Comparison of ENCODE assay signal across 10 cellular contexts in the genomic region with DNA sequence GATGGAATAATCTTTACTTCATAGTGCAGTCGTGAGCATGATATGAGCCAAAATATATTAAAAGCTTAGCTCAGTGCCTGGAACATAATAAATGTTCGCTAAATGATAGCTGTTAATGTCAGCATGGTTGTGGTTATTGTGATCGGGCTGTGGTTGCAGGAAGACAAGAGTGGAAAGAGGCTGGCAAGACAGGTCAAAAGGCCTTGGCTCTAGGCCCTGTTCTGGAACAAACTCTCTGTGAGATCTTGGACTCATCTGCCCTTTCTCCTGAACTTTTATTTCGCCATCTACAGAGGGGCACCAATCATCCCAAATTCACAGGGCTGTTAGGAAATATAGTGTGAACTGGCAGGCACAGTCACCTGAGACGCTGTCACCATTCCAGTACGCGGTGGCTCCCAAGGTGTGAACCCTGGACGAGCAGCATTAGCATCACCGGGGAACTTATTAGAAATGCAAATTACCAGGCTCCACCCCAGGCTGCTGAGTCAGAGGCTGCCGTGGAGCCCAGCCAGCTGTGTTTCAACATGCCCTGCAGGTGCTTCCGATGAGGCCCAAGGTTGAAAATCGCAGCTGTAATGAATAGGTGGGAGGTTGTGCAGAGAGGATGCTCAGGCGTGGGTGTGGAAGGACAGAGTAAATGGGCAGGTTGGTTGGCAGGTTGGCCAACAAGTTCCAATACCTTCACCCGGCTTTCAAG. TPM values are rescaled to one million over a fixed set of nuclear protein-coding genes. Genes with fewer than 3 reads are reported as not detected.
A peak's percentile ranks its signal among the peaks of the same experiment; 100 is the strongest.
DNase-seq lines count a peak whose midpoint lies in the region; ATAC-seq, FAIRE-seq and TF ChIP-seq lines count a peak whose summit lies in the region.
"Had no signal": no experiment of that assay in that cellular context is flagged by ENCODE, and none has a peak within 500 bp of the region (broad histone marks: within the 10 kb centered on the region; RNA-seq: fewer than 3 reads in every experiment).

No MANE protein-coding gene starts in this region.

- H2AK5ac ChIP-seq in mesendoderm (ENCODE audit: low read length): no peak overlapping the region

- peaks cover 3% of the 10 kb centered on the region for H3K4me1 Mint-ChIP-seq in activated CD4-positive, alpha-beta T cell treated with anti-CD3 and anti-CD28 coated beads, Interleukin-2, amount 10 ng/mL, durations not matched to agents 24 days and 14 days

- no peak overlapping the region for H2BK120ac ChIP-seq in mesendoderm (ENCODE audit: low read depth, low read length)

- no peaks in the 10 kb centered on the region for H3K79me2 ChIP-seq in mesendoderm (ENCODE audit: control insufficient read depth, insufficient read depth, low read length)

- H3K27ac ChIP-seq in mesendoderm (ENCODE audit: low read depth, low read length) (no peak overlapping the region), dorsolateral prefrontal cortex (no peak overlapping the region)

- no peak overlapping the region for H4K8ac ChIP-seq in mesendoderm (ENCODE audit: low read depth, low read length)

- H3K27ac Mint-ChIP-seq in activated CD4-positive, alpha-beta T cell treated with anti-CD3 and anti-CD28 coated beads, Interleukin-2, amount 10 ng/mL, durations not matched to agents 24 days and 14 days: no peak overlapping the region
- H3K27ac Mint-ChIP-seq: activated CD4-positive, alpha-beta T cell treated with anti-CD3 and anti-CD28 coated beads for 36 hours; HFFc6 had no signal

- no peak for DNase-seq in GM19239 (ENCODE audit: insufficient read length, low spot score)
- DNase-seq in RPMI8226: peak; percentile 97
- DNase-seq in mesendoderm: peak; percentile 82
- DNase-seq in dorsolateral prefrontal cortex: no peak
- DNase-seq in activated CD4-positive, alpha-beta T cell treated with anti-CD3 and anti-CD28 coated beads, Interleukin-2, amount 10 ng/mL, durations not matched to agents 24 days and 14 days: no peak
- no peak for DNase-seq in H4 (ENCODE audit: low spot score)
- DNase-seq: activated CD4-positive, alpha-beta T cell treated with anti-CD3 and anti-CD28 coated beads for 36 hours; HFFc6 had no signal

- no peak overlapping the region for H3K23ac ChIP-seq in mesendoderm (ENCODE audit: low read length)

- no peaks in the 10 kb centered on the region for H3K9me3 Mint-ChIP-seq in activated CD4-positive, alpha-beta T cell treated with anti-CD3 and anti-CD28 coated beads, Interleukin-2, amount 10 ng/mL, durations not matched to agents 24 days and 14 days
- H3K9me3 Mint-ChIP-seq: HFFc6 had no signal

- no peaks in the 10 kb centered on the region for H3K4me1 ChIP-seq in mesendoderm (ENCODE audit: control insufficient read depth, low read depth, low read length)

- TF ChIP-seq CTCF in dorsolateral prefrontal cortex (IDR thresholded peaks at IDR 0.05 in 54 of 56, conservative IDR thresholded peaks at IDR 0.05 in 2 of 56; ENCODE audit: low read depth in 1 of 56, partially characterized antibody in 56 of 56): no peak

- no peaks in the 10 kb centered on the region for H3K27me3 Mint-ChIP-seq in activated CD4-positive, alpha-beta T cell treated with anti-CD3 and anti-CD28 coated beads, Interleukin-2, amount 10 ng/mL, durations not matched to agents 24 days and 14 days
- H3K27me3 Mint-ChIP-seq: activated CD4-positive, alpha-beta T cell treated with anti-CD3 and anti-CD28 coated beads for 36 hours had no signal

- no peak overlapping the region for H3K56ac ChIP-seq in mesendoderm (ENCODE audit: low read length)

- ATAC-seq in HG03039 (IDR thresholded peaks at IDR 0.05; ENCODE audit: unreplicated experiment) (peak; percentile 81), HG03139 (IDR thresholded peaks at IDR 0.05; ENCODE audit: unreplicated experiment) (no peak)
- ATAC-seq: activated CD4-positive, alpha-beta T cell treated with anti-CD3 and anti-CD28 coated beads for 36 hours had no signal

- no peak overlapping the region for H3K4me2 ChIP-seq in mesendoderm (ENCODE audit: low read length)

- no peak overlapping the region for H3K18ac ChIP-seq in mesendoderm (ENCODE audit: low read length)

- no peaks in the 10 kb centered on the region for H3K36me3 ChIP-seq in mesendoderm (ENCODE audit: control insufficient read depth, insufficient read depth, low read length)

- no peaks in the 10 kb centered on the region for H3K79me1 ChIP-seq in mesendoderm (ENCODE audit: low read length)

- no peak overlapping the region for H2BK5ac ChIP-seq in mesendoderm (ENCODE audit: low read length)

- no peak overlapping the region for H2BK15ac ChIP-seq in mesendoderm (replicated peaks; ENCODE audit: low read depth)

- no peak overlapping the region for H3K4me3 ChIP-seq in mesendoderm (ENCODE audit: low read length)
- no peak overlapping the region for H3K4me3 ChIP-seq in dorsolateral prefrontal cortex

- H4K5ac ChIP-seq in mesendoderm (ENCODE audit: low read length): no peak overlapping the region

- no CpG with 5 or more reads among the region's 14 CpGs for WGBS in mesendoderm (ENCODE audit: extremely low coverage, insufficient coverage, low lambda C conversion rate)

- no peak overlapping the region for H3K4ac ChIP-seq in mesendoderm (ENCODE audit: low read depth, low read length)

- H3K4me3 Mint-ChIP-seq in activated CD4-positive, alpha-beta T cell treated with anti-CD3 and anti-CD28 coated beads, Interleukin-2, amount 10 ng/mL, durations not matched to agents 24 days and 14 days: no peak overlapping the region
- H3K4me3 Mint-ChIP-seq: activated CD4-positive, alpha-beta T cell treated with anti-CD3 and anti-CD28 coated beads for 36 hours; HFFc6 had no signal

- H3K27me3 ChIP-seq in mesendoderm (ENCODE audit: insufficient read depth, low read length, poor library complexity) (no peaks in the 10 kb centered on the region), dorsolateral prefrontal cortex (no peaks in the 10 kb centered on the region)

- H3K36me3 Mint-ChIP-seq in activated CD4-positive, alpha-beta T cell treated with anti-CD3 and anti-CD28 coated beads, Interleukin-2, amount 10 ng/mL, durations not matched to agents 24 days and 14 days (ENCODE audit: low read depth): peaks cover 29% of the 10 kb centered on the region

- intact Hi-C loops in dorsolateral prefrontal cortex (cut with DNase I): no loop called here
- intact Hi-C loops in activated CD4-positive, alpha-beta T cell treated with anti-CD3 and anti-CD28 coated beads, Interleukin-2, amount 10 ng/mL, durations not matched to agents 24 days and 14 days (cut with micrococcal nuclease): no loop called here

- FAIRE-seq in GM19239 (lab: Jason Lieb, UNC): peak; percentile 51

- H3K9ac ChIP-seq in mesendoderm (ENCODE audit: low read length): no peak overlapping the region

RNA-seq across cellular contexts. Expression of a gene that starts 50.2 kb away (rescaled TPM):
- 39.5 TPM for polyA plus RNA-seq in mesendoderm (2013, experiment 1 of 2)
- 35.2 TPM for polyA plus RNA-seq in mesendoderm (2013, experiment 2 of 2)
- total RNA-seq in dorsolateral prefrontal cortex: 10 to 100 TPM; 22.8 to 74.9 (median 44.4) TPM
- 31.4 and 37.7 TPM in 2 replicates for total RNA-seq in activated CD4-positive, alpha-beta T cell treated with anti-CD3 and anti-CD28 coated beads, Interleukin-2, amount 10 ng/mL, durations not matched to agents 24 days and 14 days
- 15.0 and 33.4 TPM in 2 replicates for total RNA-seq in H4 (2014; rRNA removed; shearing (Covaris generic))

Comparison
In these comparisons a context has a peak if more than half of its experiments do, and no peak if none do; other contexts are left out.
1. DNase-seq: peak in RPMI8226 (single experiment) and mesendoderm (single experiment); none in GM19239 (single experiment), dorsolateral prefrontal cortex (0 of 10), activated CD4-positive, alpha-beta T cell treated with anti-CD3 and anti-CD28 coated beads, Interleukin-2, amount 10 ng/mL, durations not matched to agents 24 days and 14 days (single experiment) and H4 (single experiment).